17 cellular contexts compared by ENCODE assay signal in genomic region chr7:139426258-139427028, GRCh38. TPM values are rescaled to one million over a fixed set of nuclear protein-coding genes. Genes with fewer than 3 reads are reported as not detected.
DNase-seq lines count a peak whose midpoint lies in the region; ATAC-seq, FAIRE-seq and TF ChIP-seq lines count a peak whose summit lies in the region.
"Had no signal": no experiment of that assay in that cellular context is flagged by ENCODE, and none has a peak within 500 bp of the region (broad histone marks: within the 10 kb centered on the region; RNA-seq: fewer than 3 reads in every experiment).

No MANE protein-coding gene starts in this region.

- H3K4me1 ChIP-seq in HEK293 (ENCODE audit: control insufficient read depth, insufficient read depth, low read length), result no peaks in the 10 kb centered on the region
- no peaks in the 10 kb centered on the region; a peak in 1 of 5 replicates for H3K4me1 ChIP-seq in K562 (replicated peaks in 1 of 2; ENCODE audit: control insufficient read depth in 2 of 2, insufficient read depth in 2 of 2, low read length in 2 of 2)
- H3K4me1 ChIP-seq: upper lobe of right lung had no signal

- no peak overlapping the region for H3K4me3 Mint-ChIP-seq in mesothelial cell of epicardium
- H3K4me3 Mint-ChIP-seq in effector memory CD8-positive, alpha-beta T cell, result no peak overlapping the region

- no peaks in the 10 kb centered on the region for H3K27me3 Mint-ChIP-seq in mesothelial cell of epicardium (ENCODE audit: low read depth)
- no peaks in the 10 kb centered on the region for H3K27me3 Mint-ChIP-seq in effector memory CD8-positive, alpha-beta T cell

- peak overlapping the region; percentile 73 for H3K27ac Mint-ChIP-seq in mesothelial cell of epicardium
- no peak overlapping the region for H3K27ac Mint-ChIP-seq in effector memory CD8-positive, alpha-beta T cell

- peaks cover 3 to 37% of the 10 kb centered on the region in 2 experiments for H3K36me3 ChIP-seq in HEK293 (ENCODE audit: control insufficient read depth in 2 of 2, insufficient read depth in 1 of 2, low read length in 2 of 2)
- peaks cover 58% of the 10 kb centered on the region for H3K36me3 ChIP-seq in K562 (ENCODE audit: control insufficient read depth, insufficient read depth, low read length)
- H3K36me3 ChIP-seq: breast epithelium had no signal

- TF ChIP-seq POLR2A in K562 (conservative IDR thresholded peaks at IDR 0.05), result no peak

- H3K36me3 Mint-ChIP-seq in mesothelial cell of epicardium, result peaks cover 17% of the 10 kb centered on the region
- peaks cover 42% of the 10 kb centered on the region for H3K36me3 Mint-ChIP-seq in effector memory CD8-positive, alpha-beta T cell (ENCODE audit: insufficient read depth)

- H3K4me2 ChIP-seq in K562 (ENCODE audit: insufficient read depth, low read length), result no peak overlapping the region
- H3K4me2 ChIP-seq: KMS-11 had no signal

- TF ChIP-seq EP300 in K562 (IDR thresholded peaks at IDR 0.05; ENCODE audit: low read length), result no peak

- H3K27me3 ChIP-seq in K562 (ENCODE audit: control insufficient read depth in 2 of 2, insufficient read depth in 2 of 2, low read length in 2 of 2), result no peaks in the 10 kb centered on the region
- H3K27me3 ChIP-seq: breast epithelium, upper lobe of right lung had no signal

- no peak overlapping the region for H3K9ac ChIP-seq in K562 (ENCODE audit: insufficient read depth in 1 of 2, low read depth in 2 of 2, low read length in 2 of 2)
- H3K9ac ChIP-seq: KMS-11 had no signal

- H3K4me3 ChIP-seq in HEK293 (ENCODE audit: low read depth, low read length), result no peak overlapping the region
- H3K4me3 ChIP-seq in K562, result no peak overlapping the region
- H3K4me3 ChIP-seq: breast epithelium, upper lobe of right lung had no signal

- no peak for TF ChIP-seq RAD21 in K562 (CRISPR knock-in tag; conservative IDR thresholded peaks at IDR 0.05 in 1 of 2, IDR thresholded peaks at IDR 0.05 in 1 of 2)

- no peak for ATAC-seq in K562
- ATAC-seq in effector memory CD8-positive, alpha-beta T cell (replicated peaks), result no peak
- no peak for ATAC-seq in HG03196 (IDR thresholded peaks at IDR 0.05; ENCODE audit: unreplicated experiment)

- peaks cover 51% of the 10 kb centered on the region for H3K4me1 Mint-ChIP-seq in mesothelial cell of epicardium
- H3K4me1 Mint-ChIP-seq in effector memory CD8-positive, alpha-beta T cell (ENCODE audit: low read depth in 2 of 2), result no peaks in the 10 kb centered on the region

- CTCF ChIA-PET in HEK293 (lab: Yijun Ruan, JAX), result interaction anchor here (0.6 to 5.9 kb wide), 4 partner anchors 9 to 44 kb away, joined by 3 to 47 read pairs (median 4); no protein-coding TSS in a partner anchor
- CTCF ChIA-PET in K562 (lab: Yijun Ruan, JAX; ENCODE audit: low intra/inter-chr PET ratio), result no interaction called here

- POLR2A ChIA-PET in HEK293 (lab: Yijun Ruan, JAX) (interaction anchor here (1.2 kb wide), 1 partner anchor 67 kb away, joined by 3 read pairs; the partner anchor contains the start of gene LUC7L2), K562 (lab: Yijun Ruan, JAX) (interaction anchor here (0.6 to 1.7 kb wide), 10 partner anchors 8 to 189 kb away, joined by 3 to 7 read pairs (median 4); partner anchors contain the start of gene LUC7L2)

- in situ Hi-C loops in K562 (cut with MboI), result no loop called here

- no peaks in the 10 kb centered on the region for H3K9me1 ChIP-seq in K562 (ENCODE audit: control insufficient read depth, insufficient read depth, low read length)

- H2AFZ ChIP-seq in K562 (ENCODE audit: low read depth, low read length), result no peak overlapping the region

- DNase-seq in DMS53 (lab: John Stamatoyannopoulos, UW), result peak; percentile 93
- no peak for DNase-seq in K562 (ENCODE audit: extremely low read depth in 1 of 4, low spot score in 3 of 4)
- DNase-seq in mesothelial cell of epicardium (ENCODE audit: low spot score in 2 of 2, unreplicated experiment in 2 of 2), result no peak
- no peak for DNase-seq in effector memory CD8-positive, alpha-beta T cell
- no peak for DNase-seq in SHP77 treated with DMSO at 0.1 percent for 48 hours (lab: John Stamatoyannopoulos, UW)
- DNase-seq: activated CD8-positive, alpha-beta memory T cell treated with anti-CD3 and anti-CD28 coated beads for 24 hours; activated naive CD4-positive, alpha-beta T cell; GF-D8; kidney; upper lobe of right lung had no signal

- WGBS in K562 (ENCODE audit: insufficient coverage, low coverage, missing lambda C conversion rate), result 94% methylated on average over 12 of the region's 12 CpGs

- no peak overlapping the region for H3K27ac ChIP-seq in HEK293 (ENCODE audit: extremely low read depth, low read depth, low read length)
- no peak overlapping the region for H3K27ac ChIP-seq in K562 (ENCODE audit: extremely low read depth, low read depth, low read length)
- H3K27ac ChIP-seq: breast epithelium, KMS-11, upper lobe of right lung had no signal

- no peaks in the 10 kb centered on the region for H3K79me2 ChIP-seq in K562 (ENCODE audit: control insufficient read depth, insufficient read depth, low read length)

- intact Hi-C loops in K562 (cut with micrococcal nuclease), result loop anchor here (5.0 kb wide), 1 partner anchor 84 kb away; the partner anchor contains the start of gene FMC1

- H3K9me3 Mint-ChIP-seq in mesothelial cell of epicardium, result no peaks in the 10 kb centered on the region
- H3K9me3 Mint-ChIP-seq in effector memory CD8-positive, alpha-beta T cell, result no peaks in the 10 kb centered on the region

- H3K9me3 ChIP-seq in HEK293 (ENCODE audit: control insufficient read depth, insufficient read depth, low read depth, low read length), result no peaks in the 10 kb centered on the region
- no peaks in the 10 kb centered on the region for H3K9me3 ChIP-seq in K562 (replicated peaks; ENCODE audit: control insufficient read depth, insufficient read depth, low read depth, low read length)
- H3K9me3 ChIP-seq: breast epithelium, upper lobe of right lung had no signal

- no TSS peak for BruUV-seq in K562 (replicated peaks; lab: Mats Ljungman, UMichigan)

- H4K20me1 ChIP-seq in K562 (replicated peaks; ENCODE audit: control insufficient read depth, insufficient read depth, low read length), result no peaks in the 10 kb centered on the region

- TF ChIP-seq CTCF in HEK293 (tag by site-specific recombination; IDR thresholded peaks at IDR 0.05), result no peak
- no peak for TF ChIP-seq CTCF in K562 (IDR thresholded peaks at IDR 0.05 in 2 of 3, conservative IDR thresholded peaks at IDR 0.05 in 1 of 3; ENCODE audit: insufficient read depth in 2 of 3, low read depth in 1 of 3, low read length in 3 of 3)
- no peak for TF ChIP-seq CTCF in mesothelial cell of epicardium (IDR thresholded peaks at IDR 0.05; ENCODE audit: unreplicated experiment)

- no peak for FAIRE-seq in K562 (lab: Jason Lieb, UNC)
- FAIRE-seq: endometrium, kidney had no signal

TF ChIP-seq in HEK293, 187 proteins besides CTCF, POLR2A, EP300 and RAD21 (continues in another document):
- TF ChIP-seq PRDM1 (tag by site-specific recombination; IDR thresholded peaks at IDR 0.05) (no peak), ZNF112 (tag by site-specific recombination; IDR thresholded peaks at IDR 0.05) (no peak), ZNF544 (tag by site-specific recombination; IDR thresholded peaks at IDR 0.05) (no peak), ZNF335 (tag by site-specific recombination; conservative IDR thresholded peaks at IDR 0.05) (no peak)

TF ChIP-seq in K562, 482 proteins besides CTCF, POLR2A, EP300 and RAD21:
- TF ChIP-seq POLR2G (IDR thresholded peaks at IDR 0.05; ENCODE audit: low read depth, low read length) (0 out of 2 replicates have a peak, but pooled peaks have one; percentile 36), ZNF121 (CRISPR knock-in tag; conservative IDR thresholded peaks at IDR 0.05) (peak; percentile 92), HIVEP1 (CRISPR knock-in tag; IDR thresholded peaks at IDR 0.05) (no peak), EZH2 (IDR thresholded peaks at IDR 0.05; ENCODE audit: borderline replicate concordance, low read depth, low read length) (no peak), POLR2H (tag; IDR thresholded peaks at IDR 0.05; ENCODE audit: low read depth) (0 out of 2 replicates have a peak, but pooled peaks have one; percentile 16), CEBPB (tag; IDR thresholded peaks at IDR 0.05) (peak; percentile 32; the same call in 1 of the 2 replicates), THRB (CRISPR knock-in tag; conservative IDR thresholded peaks at IDR 0.05) (no peak)

RNA-seq across cellular contexts. Expression of gene KLRG2, which starts 57.0 kb away (rescaled TPM):
- total RNA-seq in K562 (2011; cell fraction: chromatin; rRNA removed; ENCODE audit: low replicate concordance), result not detected in 2 replicates
- total RNA-seq in K562 (2011; cell fraction: nucleolus; rRNA removed), result not detected in 2 replicates
- total RNA-seq in K562 (2011; cell fraction: nucleoplasm; rRNA removed), result not detected in 2 replicates
- not detected in 2 replicates for total RNA-seq in K562 (2014; rRNA removed)
- not detected in 2 replicates for total RNA-seq in K562 (2014; rRNA removed; fragmentation: Illumina TruSeq; extraction: Trizol)
- not detected in 2 replicates for total RNA-seq in K562 (2015; rRNA removed; fragmentation: Illumina TruSeq; extraction: Trizol)
- total RNA-seq in K562 (2021), result not detected in 2 replicates
- not detected in 2 replicates for polyA plus RNA-seq in K562 (2011; rRNA removed)
- polyA plus RNA-seq in K562 (2011; cell fraction: cytosol; rRNA removed), result not detected in 2 replicates
- not detected in 2 replicates for polyA plus RNA-seq in K562 (2011; cell fraction: nucleus; rRNA removed)
- 0.04 TPM in 1 of 2 replicates, not detected in the other for polyA plus RNA-seq in K562 (2012)
- polyA plus RNA-seq in K562 (2014; fragmentation: Illumina TruSeq; extraction: Trizol), result not detected in 2 replicates
- polyA plus RNA-seq in K562 (2014; fragmentation: Nextera tagmentation; extraction: Ambion mirVana), result not detected
- polyA plus RNA-seq in K562 (2014; rRNA removed), result not detected in 2 replicates
- not detected in 2 replicates for polyA minus RNA-seq in K562 (2011; rRNA and poly(A)+ RNA removed)
- not detected in 2 replicates for polyA minus RNA-seq in K562 (2011; cell fraction: cytosol; rRNA and poly(A)+ RNA removed)
- not detected in 2 replicates for polyA minus RNA-seq in K562 (2011; cell fraction: nucleus; rRNA and poly(A)+ RNA removed)
- total RNA-seq in mesothelial cell of epicardium, result 1.4 to 1.6 TPM (median 1.4 TPM) in 3 replicates
- total RNA-seq: glomerular endothelial cell, myocyte had no signal
